ENCODE assay signal across 15 cellular contexts in the genomic region with DNA sequence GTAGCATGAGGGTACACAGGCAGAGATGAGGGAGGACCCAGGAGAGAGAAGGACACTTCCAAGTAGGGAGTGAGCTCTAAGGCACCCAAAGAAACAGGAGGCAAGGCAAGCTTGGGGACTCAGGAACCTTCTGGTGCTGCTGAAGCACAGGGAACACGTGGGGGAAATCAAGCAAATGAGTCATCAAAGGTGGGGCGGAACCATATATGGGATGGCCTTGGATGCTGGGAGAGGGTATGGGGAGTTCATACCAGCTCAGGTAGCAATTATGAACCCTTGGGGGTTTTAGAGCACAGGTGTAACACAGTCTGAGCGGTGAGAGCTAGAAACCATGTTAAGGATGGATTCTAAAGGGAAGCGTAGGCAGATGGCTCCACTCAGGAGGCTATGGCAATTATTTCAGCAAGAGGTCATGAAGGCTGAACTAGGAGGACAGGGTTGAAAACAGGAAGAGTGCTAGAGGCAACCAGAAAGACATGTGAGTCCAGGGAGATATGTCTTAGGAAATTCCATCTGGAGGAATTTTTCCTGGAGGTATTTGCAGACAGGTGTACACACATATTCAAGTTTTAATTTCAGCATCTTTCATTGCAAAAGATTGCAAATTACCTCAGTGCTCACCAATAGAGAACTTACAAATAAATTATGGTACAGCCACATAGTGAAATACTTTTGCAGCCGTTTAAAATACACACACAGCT.
DNase-seq lines count a peak whose midpoint lies in the region; ATAC-seq, FAIRE-seq and TF ChIP-seq lines count a peak whose summit lies in the region.
"Had no signal": no experiment of that assay in that cellular context is flagged by ENCODE, and none has a peak within 500 bp of the region (broad histone marks: within the 10 kb centered on the region; RNA-seq: fewer than 3 reads in every experiment).

No MANE protein-coding gene starts in this region.

- no peaks in the 10 kb centered on the region for H3K9me3 ChIP-seq in HepG2 (ENCODE audit: low read length)
- no peaks in the 10 kb centered on the region for H3K9me3 ChIP-seq in right lobe of liver
- H3K9me3 ChIP-seq in osteoblast (ENCODE audit: low read depth, low read length), result no peaks in the 10 kb centered on the region
- no peaks in the 10 kb centered on the region for H3K9me3 ChIP-seq in endodermal cell (ENCODE audit: control insufficient read depth, low read length)

- POLR2A ChIA-PET in HepG2 (lab: Yijun Ruan, JAX), result interaction anchor here (1.1 to 1.7 kb wide), 5 partner anchors 9 to 335 kb away, joined by 3 to 8 read pairs (median 6); no protein-coding TSS in a partner anchor

- ATAC-seq in HepG2, result peak; percentile 21; the same call in 2 of the 3 replicates
- ATAC-seq in right lobe of liver, result no peak
- ATAC-seq in GM19455 (IDR thresholded peaks at IDR 0.05; ENCODE audit: unreplicated experiment), result no peak
- ATAC-seq: naive thymus-derived CD8-positive, alpha-beta T cell had no signal

- TF ChIP-seq RAD21 in HepG2 (CRISPR knock-in tag; IDR thresholded peaks at IDR 0.05), result no peak

- intact Hi-C loops in HepG2 (cut with micrococcal nuclease; ENCODE audit: unreplicated experiment), result loop anchor here (5.0 kb wide), 2 partner anchors 81 to 561 kb away; no protein-coding TSS in a partner anchor
- intact Hi-C loops in right lobe of liver (cut with DNase I), result no loop called here

- H4K20me1 ChIP-seq in HepG2 (ENCODE audit: insufficient read depth, low read length) (no peaks in the 10 kb centered on the region), osteoblast (ENCODE audit: insufficient read depth, low read length) (peaks cover 4% of the 10 kb centered on the region)

- H3K4me1 ChIP-seq in HepG2 (ENCODE audit: insufficient read depth, low read length), result peaks cover 42% of the 10 kb centered on the region
- peaks cover 0 to 15% (median 3%) of the 10 kb centered on the region in 4 donors for H3K4me1 ChIP-seq in right lobe of liver
- H3K4me1 ChIP-seq in osteoblast (ENCODE audit: insufficient read depth, low read length), result peaks cover 60% of the 10 kb centered on the region
- H3K4me1 ChIP-seq in endodermal cell (ENCODE audit: control insufficient read depth, insufficient read depth, low read length), result peaks cover 16% of the 10 kb centered on the region

- H3K36me3 Mint-ChIP-seq in endodermal cell (ENCODE audit: low read depth), result no peaks in the 10 kb centered on the region
- H3K36me3 Mint-ChIP-seq: naive thymus-derived CD8-positive, alpha-beta T cell had no signal

- no peak for TF ChIP-seq EP300 in HepG2 (IDR thresholded peaks at IDR 0.05; ENCODE audit: low read depth in 2 of 2, low read length in 2 of 2)
- TF ChIP-seq EP300 in HepG2 (CRISPR knock-in tag; IDR thresholded peaks at IDR 0.05; ENCODE audit: borderline replicate concordance), result no peak

- H3K9ac ChIP-seq in HepG2 (ENCODE audit: insufficient read depth, low read depth, low read length), result no peak overlapping the region
- H3K9ac ChIP-seq in endodermal cell (ENCODE audit: extremely low read depth, low read length, poor library complexity, severe bottlenecking), result no peak overlapping the region

- H3K27ac Mint-ChIP-seq in endodermal cell, result no peak overlapping the region

- no peak overlapping the region for H3K4me2 ChIP-seq in HepG2 (ENCODE audit: low read depth, low read length)
- H3K4me2 ChIP-seq in osteoblast (ENCODE audit: insufficient read depth, low read length), result no peak overlapping the region

- H3K36me3 ChIP-seq in HepG2 (replicated peaks in 1 of 2; ENCODE audit: control insufficient read depth in 1 of 2, insufficient read depth in 2 of 2, low read length in 2 of 2) (peaks cover 1 to 12% of the 10 kb centered on the region in 2 experiments; a peak in 3 of 5 replicates), right lobe of liver (no peaks in the 10 kb centered on the region), osteoblast (ENCODE audit: insufficient read depth, low read length) (peaks cover 15% of the 10 kb centered on the region), endodermal cell (ENCODE audit: control insufficient read depth, insufficient read depth, low read length) (no peaks in the 10 kb centered on the region)

- CTCF ChIA-PET in HepG2 (lab: Yijun Ruan, JAX; ENCODE audit: low intra/inter-chr PET ratio, low total read pairs), result no interaction called here

- H3K27me3 ChIP-seq in HepG2 (ENCODE audit: control insufficient read depth in 1 of 2, insufficient read depth in 2 of 2, low read length in 2 of 2) (no peaks in the 10 kb centered on the region), right lobe of liver (no peaks in the 10 kb centered on the region), osteoblast (ENCODE audit: insufficient read depth, low read length) (no peaks in the 10 kb centered on the region), endodermal cell (ENCODE audit: control insufficient read depth, insufficient read depth, low read length, poor library complexity, severe bottlenecking) (no peaks in the 10 kb centered on the region)

- H3K27me3 Mint-ChIP-seq in endodermal cell (ENCODE audit: insufficient read depth), result no peaks in the 10 kb centered on the region

- H3K9me3 Mint-ChIP-seq in endodermal cell, result no peaks in the 10 kb centered on the region
- H3K9me3 Mint-ChIP-seq: naive thymus-derived CD8-positive, alpha-beta T cell had no signal

- peaks cover 33% of the 10 kb centered on the region for H3K4me1 Mint-ChIP-seq in endodermal cell

- H3K4me3 ChIP-seq in HepG2 (replicated peaks in 1 of 3; ENCODE audit: insufficient read depth in 1 of 3, low read depth in 2 of 3, low read length in 3 of 3), result no peak overlapping the region
- H3K4me3 ChIP-seq in right lobe of liver, result no peak overlapping the region
- no peak overlapping the region for H3K4me3 ChIP-seq in osteoblast (ENCODE audit: insufficient read depth, low read length)
- H3K4me3 ChIP-seq in endodermal cell (ENCODE audit: low read length), result no peak overlapping the region

- DNase-seq in HepG2 (ENCODE audit: low spot score) (no peak), right lobe of liver (no peak), epithelial cell of prostate (ENCODE audit: low read depth, low spot score) (peak; percentile 48), osteoblast (ENCODE audit: insufficient read length, low spot score, missing footprints) (no peak), NCI-H187 (lab: John Stamatoyannopoulos, UW) (no peak), endodermal cell (no peak), NCI-H128 (lab: John Stamatoyannopoulos, UW; ENCODE audit: unreplicated experiment) (no peak)
- DNase-seq: activated CD4-positive, alpha-beta T cell treated with anti-CD3 and anti-CD28 coated beads, Interleukin-2, amount 50 U/mL, for 48 hours; activated effector memory CD4-positive, alpha-beta T cell treated with Interleukin-2 at 50 U/mL for 16 hours; MM.1S; naive thymus-derived CD8-positive, alpha-beta T cell; NCI-H226; T-helper 9 cell had no signal

- TF ChIP-seq CTCF in HepG2 (CRISPR knock-in tag; IDR thresholded peaks at IDR 0.05), result no peak
- TF ChIP-seq CTCF in right lobe of liver (IDR thresholded peaks at IDR 0.05), result no peak
- no peak for TF ChIP-seq CTCF in osteoblast (IDR thresholded peaks at IDR 0.05; ENCODE audit: extremely low read depth, low read depth, low read length)
- no peak for TF ChIP-seq CTCF in endodermal cell (conservative IDR thresholded peaks at IDR 0.05)

- peaks cover 27% of the 10 kb centered on the region for H3K79me2 ChIP-seq in HepG2 (ENCODE audit: insufficient read depth, low read length)
- peaks cover 98% of the 10 kb centered on the region for H3K79me2 ChIP-seq in osteoblast (ENCODE audit: insufficient read depth, low read length)

- in situ Hi-C loops in HepG2 (cut with HindIII; ENCODE audit: extremely low pct_ligation_motif_present, low pct_unique_long_range_greater_than_20kb), result no loop called here

- H2AFZ ChIP-seq in HepG2 (ENCODE audit: low read length) (no peak overlapping the region), osteoblast (ENCODE audit: low read length) (no peak overlapping the region)

- no TSS peak for BruUV-seq in HepG2 (replicated peaks; lab: Mats Ljungman, UMichigan)

- peak overlapping the region; percentile 30 for H3K27ac ChIP-seq in HepG2 (ENCODE audit: extremely low read length, insufficient read depth, low read length)
- H3K27ac ChIP-seq in right lobe of liver, result peak overlapping the region in 1 of 3 donors; percentile 48
- peak overlapping the region; percentile 87 for H3K27ac ChIP-seq in epithelial cell of prostate
- H3K27ac ChIP-seq in osteoblast (ENCODE audit: low read depth, low read length), result peak overlapping the region; percentile 98
- H3K27ac ChIP-seq in endodermal cell (ENCODE audit: low read depth, low read length), result no peak overlapping the region

- no peak for FAIRE-seq in HepG2 (lab: Jason Lieb, UNC)
- FAIRE-seq: islet of Langerhans had no signal

- TF ChIP-seq POLR2A in HepG2 (IDR thresholded peaks at IDR 0.05; ENCODE audit: insufficient read depth in 1 of 2, low read depth in 2 of 2, low read length in 2 of 2) (no peak), right lobe of liver (IDR thresholded peaks at IDR 0.05) (no peak)

- 84% methylated on average over 5 of the region's 5 CpGs for WGBS in HepG2 (ENCODE audit: low lambda C conversion rate)
- WGBS in right lobe of liver (ENCODE audit: insufficient coverage, low coverage, low lambda C conversion rate, missing lambda C conversion rate), result 55% methylated on average over 3 of the region's 5 CpGs
- 89% methylated on average over 4 to 5 of the region's 5 CpGs for WGBS in endodermal cell (ENCODE audit: insufficient coverage in 1 of 2, insufficient read length in 1 of 2), 2 experiments

- H3K4me3 Mint-ChIP-seq in endodermal cell, result no peak overlapping the region
- H3K4me3 Mint-ChIP-seq: naive thymus-derived CD8-positive, alpha-beta T cell had no signal

TF ChIP-seq in HepG2, 621 proteins besides CTCF, POLR2A, EP300 and RAD21 (continues in another document):
- TF ChIP-seq ATF7 (IDR thresholded peaks at IDR 0.05) (no peak), ATF7 (CRISPR knock-in tag; IDR thresholded peaks at IDR 0.05) (no peak), ZNF746 (CRISPR knock-in tag; IDR thresholded peaks at IDR 0.05) (no peak), TAF1 (CRISPR knock-in tag; IDR thresholded peaks at IDR 0.05) (no peak), EHMT2 (IDR thresholded peaks at IDR 0.05; ENCODE audit: borderline replicate concordance, low read depth, low read length) (0 out of 2 replicates have a peak, but pooled peaks have one; percentile 3), TBX3 (IDR thresholded peaks at IDR 0.05; ENCODE audit: borderline replicate concordance) (no peak), RFXAP (CRISPR knock-in tag; IDR thresholded peaks at IDR 0.05; ENCODE audit: borderline replicate concordance) (no peak), SRF (IDR thresholded peaks at IDR 0.05; ENCODE audit: low read depth, low read length) (peak; percentile 33; the same call in 1 of the 2 replicates), RARA (CRISPR knock-in tag; IDR thresholded peaks at IDR 0.05) (no peak), ZNF230 (CRISPR knock-in tag; IDR thresholded peaks at IDR 0.05) (no peak), ZNF10 (CRISPR knock-in tag; IDR thresholded peaks at IDR 0.05; ENCODE audit: borderline replicate concordance, low read depth) (no peak)
